In genomic region chr17:42135151-42135550, GRCh38 we compare ENCODE assay signal across 14 cellular contexts. TPM values are rescaled to one million over a fixed set of nuclear protein-coding genes. Genes with fewer than 3 reads are reported as not detected.
DNase-seq lines count a peak whose midpoint lies in the region; ATAC-seq and TF ChIP-seq lines count a peak whose summit lies in the region.
"Had no signal": no experiment of that assay in that cellular context is flagged by ENCODE, and none has a peak within 500 bp of the region (broad histone marks: within the 10 kb centered on the region; RNA-seq: fewer than 3 reads in every experiment).

No MANE protein-coding gene starts in this region.

- peaks cover 23% of the 10 kb centered on the region for H3F3A ChIP-seq in PC-9 (ENCODE audit: insufficient read depth, low read depth)

- TF ChIP-seq EP300 in esophagus muscularis mucosa (IDR thresholded peaks at IDR 0.05), result no peak

- intact Hi-C loops in PC-9 (cut with micrococcal nuclease; ENCODE audit: unreplicated experiment), result no loop called here
- intact Hi-C loops in esophagus muscularis mucosa (cut with DNase I), result no loop called here
- intact Hi-C loops in psoas muscle (cut with DNase I), result loop anchor here in 1 of 2 donors (10.0 kb wide), 1 partner anchor 140 kb away; the partner anchor contains the start of gene STAT5B

- H3K27me3 ChIP-seq in BLaER1 treated with 17β-estradiol and CSF1 and Interleukin-3, amounts not matched to agents 10 nM and 100 nM, result no peaks in the 10 kb centered on the region
- H3K27me3 ChIP-seq in PC-9 (ENCODE audit: insufficient read depth, low read depth) (no peaks in the 10 kb centered on the region), esophagus muscularis mucosa (no peaks in the 10 kb centered on the region), psoas muscle (ENCODE audit: insufficient read depth in 3 of 3, low read length in 2 of 3) (no peaks in the 10 kb centered on the region)

- H3K4me2 ChIP-seq in BLaER1 treated with 17β-estradiol and CSF1 and Interleukin-3, amounts not matched to agents 10 nM and 100 nM, result peak overlapping the region in 10 of 11 experiments; percentile 31 to 95 (median 90); a peak in 19 of 22 replicates
- peak overlapping the region; percentile 54 for H3K4me2 ChIP-seq in PC-9

- H3K9me2 ChIP-seq in PC-9 (ENCODE audit: insufficient read depth), result no peaks in the 10 kb centered on the region

- no peak for ATAC-seq in psoas muscle

- peaks cover 49 to 81% (median 66%) of the 10 kb centered on the region in 11 experiments for H3K36me3 ChIP-seq in BLaER1 treated with 17β-estradiol and CSF1 and Interleukin-3, amounts not matched to agents 10 nM and 100 nM
- 0 out of 2 replicates have a peak, but pooled peaks cover 7% of the 10 kb centered on the region for H3K36me3 ChIP-seq in PC-9 (ENCODE audit: low read depth)
- peaks cover under 1 to 14% (median 7%) of the 10 kb centered on the region in 4 donors for H3K36me3 ChIP-seq in esophagus muscularis mucosa
- H3K36me3 ChIP-seq in psoas muscle (ENCODE audit: insufficient read depth in 1 of 2, low read depth in 1 of 2), result peaks cover 0 to 25% of the 10 kb centered on the region in 2 donors

- H3K4me1 ChIP-seq in BLaER1 treated with 17β-estradiol and CSF1 and Interleukin-3, amounts not matched to agents 10 nM and 100 nM, result peaks cover 67 to 100% (median 86%) of the 10 kb centered on the region in 10 experiments
- H3K4me1 ChIP-seq in PC-9 (replicated peaks; ENCODE audit: insufficient read depth) (peaks cover 24% of the 10 kb centered on the region), esophagus muscularis mucosa (peaks cover 89 to 97% (median 93%) of the 10 kb centered on the region in 4 donors), psoas muscle (peaks cover 98% of the 10 kb centered on the region)

- peaks cover 90% of the 10 kb centered on the region for H3K79me2 ChIP-seq in PC-9 (ENCODE audit: low read depth)

- H3K9ac ChIP-seq in BLaER1 treated with 17β-estradiol and CSF1 and Interleukin-3, amounts not matched to agents 10 nM and 100 nM, result peak overlapping the region in 4 of 11 experiments; percentile 1 to 68 (median 42); a peak in 5 of 22 replicates

- H3K9me3 ChIP-seq in BLaER1 treated with 17β-estradiol and CSF1 and Interleukin-3, amounts not matched to agents 10 nM and 100 nM (replicated peaks in 1 of 11), result no peaks in the 10 kb centered on the region
- H3K9me3 ChIP-seq in PC-9 (ENCODE audit: insufficient read depth, low read depth) (no peaks in the 10 kb centered on the region), esophagus muscularis mucosa (no peaks in the 10 kb centered on the region), psoas muscle (no peaks in the 10 kb centered on the region)

- peaks cover 34 to 100% (median 99%) of the 10 kb centered on the region in 11 experiments for H4K20me1 ChIP-seq in BLaER1 treated with 17β-estradiol and CSF1 and Interleukin-3, amounts not matched to agents 10 nM and 100 nM
- peaks cover 39% of the 10 kb centered on the region for H4K20me1 ChIP-seq in PC-9 (ENCODE audit: insufficient read depth)

- peak overlapping the region in 8 of 11 experiments; percentile 23 to 86 (median 58); a peak in 13 of 22 replicates for H3K27ac ChIP-seq in BLaER1 treated with 17β-estradiol and CSF1 and Interleukin-3, amounts not matched to agents 10 nM and 100 nM
- peak overlapping the region; percentile 78 for H3K27ac ChIP-seq in PC-9
- peak overlapping the region; percentile 35 to 52 (median 45) for H3K27ac ChIP-seq in esophagus muscularis mucosa (replicated peaks in 1 of 4)
- peak overlapping the region; percentile 70 for H3K27ac ChIP-seq in psoas muscle

- 81% methylated on average over 6 of the region's 6 CpGs for WGBS in esophagus muscularis mucosa
- 85 to 89% (median 89%) methylated on average over 6 of the region's 6 CpGs for WGBS in psoas muscle, 3 donors

- in situ Hi-C loops in GM13977 (cut with MboI; ENCODE audit: low pct_unique_long_range_greater_than_20kb, low sequenced_read_pairs, unreplicated experiment), result no loop called here

- no TSS peak for BruUV-seq in PC-9 (replicated peaks; lab: Mats Ljungman, UMichigan)

- DNase-seq in PC-9 (no peak), esophagus muscularis mucosa (ENCODE audit: extremely low spot score) (no peak), psoas muscle (no peak), GM13977 (ENCODE audit: low spot score) (no peak), CD1c-positive myeloid dendritic cell (ENCODE audit: extremely low spot score) (no peak), NCI-H2081 (lab: John Stamatoyannopoulos, UW) (no peak)
- no peak for DNase-seq in activated CD4-positive, alpha-beta T cell treated with anti-CD3 and anti-CD28 coated beads for 1 hour
- DNase-seq: activated T-cell treated with anti-CD3 and anti-CD28 coated beads, Interleukin-2, amount 50 U/mL, for 1 hour; CD8-positive, alpha-beta memory T cell; hippocampal formation; stimulated activated CD4-positive, alpha-beta T cell treated with anti-CD3 and anti-CD28 coated beads, Interleukin-4, amount 100 ng/mL, for 1 hour; T-helper 9 cell had no signal

- H2AFZ ChIP-seq in PC-9, result no peak overlapping the region

- H3K4me3 ChIP-seq in BLaER1 treated with 17β-estradiol and CSF1 and Interleukin-3, amounts not matched to agents 10 nM and 100 nM, result peak overlapping the region in 1 of 10 experiments; percentile 11; a peak in 1 of 20 replicates
- H3K4me3 ChIP-seq in PC-9 (no peak overlapping the region), esophagus muscularis mucosa (no peak overlapping the region), psoas muscle (no peak overlapping the region)

- TF ChIP-seq CTCF in PC-9 (conservative IDR thresholded peaks at IDR 0.05), result no peak
- no peak for TF ChIP-seq CTCF in esophagus muscularis mucosa (IDR thresholded peaks at IDR 0.05)
- TF ChIP-seq CTCF in psoas muscle (IDR thresholded peaks at IDR 0.05), result no peak
- TF ChIP-seq CTCF in GM13977 (IDR thresholded peaks at IDR 0.05; ENCODE audit: extremely low read depth, insufficient read depth, missing control alignments), result no peak

- TF ChIP-seq POLR2A in esophagus muscularis mucosa (IDR thresholded peaks at IDR 0.05; ENCODE audit: low read depth), result no peak

- CTCF ChIA-PET in PC-9 (lab: Charles Lee), result interaction anchor here (1.2 kb wide), 1 partner anchor 392 kb away, joined by 3 read pairs; no protein-coding TSS in a partner anchor

- POLR2A ChIA-PET in PC-9 (lab: Charles Lee; ENCODE audit: unreplicated experiment), result interaction anchor here (0.6 to 0.8 kb wide), 2 partner anchors 20 to 152 kb away, joined by 9 to 21 read pairs; no protein-coding TSS in a partner anchor

RNA-seq across cellular contexts. Expression of gene HSPB9, which starts 12.5 kb away (rescaled TPM):
- 0.33 TPM in 1 of 2 replicates, not detected in the other for total RNA-seq in PC-9 (2021)
- total RNA-seq in esophagus muscularis mucosa, result under 1 TPM in 2 of 4 donors, not detected in 2; 0.26 to 0.42 TPM
- total RNA-seq in psoas muscle, result under 1 TPM in 1 of 4 donors, not detected in 3; 0.43 TPM
- under 1 TPM in 2 of 3 donors, not detected in 1; 0.03 to 0.53 TPM for polyA plus RNA-seq in psoas muscle
- polyA plus RNA-seq: CD8-positive, alpha-beta memory T cell had no signal

RNA-seq across cellular contexts. Expression of gene KAT2A, which starts 14.0 kb away (rescaled TPM):
- total RNA-seq in PC-9 (2021) (42.1 and 47.6 TPM in 2 replicates), esophagus muscularis mucosa (10 to 100 TPM; 13.8 to 31.1 (median 21.8) TPM), psoas muscle (10 to 100 TPM; 12.3 to 35.3 (median 20.0) TPM)
- 10 to 100 TPM; 20.9 to 23.5 (median 21.2) TPM for polyA plus RNA-seq in psoas muscle

RNA-seq across cellular contexts. Expression of gene RAB5C, which starts 19.6 kb away (rescaled TPM):
- total RNA-seq in PC-9 (2021) (97.0 and 120 TPM in 2 replicates), esophagus muscularis mucosa (100 to 1,000 TPM; 102 to 140 (median 128) TPM), psoas muscle (10 to 100 TPM; 27.3 to 43.2 (median 38.7) TPM)
- 10 to 100 TPM; 41.5 to 70.9 (median 60.0) TPM for polyA plus RNA-seq in psoas muscle

RNA-seq across cellular contexts. Expression of gene DHX58, which starts 22.6 kb away (rescaled TPM):
- 17.9 and 26.0 TPM in 2 replicates for total RNA-seq in PC-9 (2021)
- total RNA-seq in esophagus muscularis mucosa, result 10 to 100 TPM in 3 of 4 donors, 1 to 10 TPM in 1; 9.6 to 11.7 (median 11.3) TPM
- total RNA-seq in psoas muscle, result 1 to 10 TPM; 2.0 to 4.2 (median 3.1) TPM
- polyA plus RNA-seq in psoas muscle, result 1 to 10 TPM; 1.3 to 2.8 (median 2.0) TPM
- total RNA-seq: neural crest cell had no signal

RNA-seq across cellular contexts. Expression of gene ZNF385C, which starts 36.9 kb away (rescaled TPM):
- total RNA-seq in PC-9 (2021) (1.7 and 2.1 TPM in 2 replicates), esophagus muscularis mucosa (under 1 TPM in 2 of 4 donors, not detected in 2; 0.39 to 0.42 TPM), psoas muscle (1 to 10 TPM in 3 of 4 donors, under 1 TPM in 1; 0.50 to 9.2 (median 1.1) TPM)
- polyA plus RNA-seq in psoas muscle, result under 1 TPM; 0.22 to 0.36 (median 0.32) TPM
- total RNA-seq: CD8-positive, alpha-beta memory T cell had no signal
- polyA plus RNA-seq: CD8-positive, alpha-beta memory T cell had no signal
